In the genomic region with DNA sequence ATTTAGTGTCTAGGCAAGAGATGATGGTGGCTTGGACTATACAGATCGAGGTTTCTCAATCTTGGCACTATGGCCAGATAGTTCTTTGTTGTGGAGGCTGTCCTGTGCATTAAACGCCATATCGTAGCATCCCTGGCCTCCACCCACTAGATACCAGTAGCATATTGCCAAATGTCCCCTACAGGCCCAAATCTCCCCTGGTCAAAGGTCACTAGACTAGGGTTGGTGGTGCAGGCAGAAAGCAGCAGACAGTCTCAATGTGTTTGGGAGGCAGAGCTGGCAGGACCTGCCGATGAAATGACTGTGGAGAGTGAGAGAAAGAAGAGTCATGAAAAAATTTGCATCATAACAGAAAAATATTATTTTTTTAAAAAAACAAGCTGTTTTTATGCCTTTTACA, we compare ENCODE assay signal across 17 cellular contexts.
A peak's percentile ranks its signal among the peaks of the same experiment; 100 is the strongest.
DNase-seq lines count a peak whose midpoint lies in the region; ATAC-seq and TF ChIP-seq lines count a peak whose summit lies in the region.
"Had no signal": no experiment of that assay in that cellular context is flagged by ENCODE, and none has a peak within 500 bp of the region (broad histone marks: within the 10 kb centered on the region; RNA-seq: fewer than 3 reads in every experiment).

No MANE protein-coding gene starts in this region.

- peak overlapping the region in 3 of 11 experiments; percentile 10 to 26 (median 24); a peak in 3 of 22 replicates for H3K9ac ChIP-seq in BLaER1 treated with 17β-estradiol and CSF1 and Interleukin-3, amounts not matched to agents 10 nM and 100 nM
- peak overlapping the region; percentile 81 for H3K9ac ChIP-seq in adipocyte (ENCODE audit: low read length)
- no peak overlapping the region for H3K9ac ChIP-seq in smooth muscle cell (ENCODE audit: low read depth)

- H3K36me3 ChIP-seq in BLaER1 treated with 17β-estradiol and CSF1 and Interleukin-3, amounts not matched to agents 10 nM and 100 nM: peaks cover 71 to 96% (median 83%) of the 10 kb centered on the region in 11 experiments
- H3K36me3 ChIP-seq in adipocyte (ENCODE audit: control insufficient read depth, insufficient read depth, low read length, severe bottlenecking): peaks cover 59% of the 10 kb centered on the region
- H3K36me3 ChIP-seq in right lobe of liver: peaks cover 0 to 25% (median 7%) of the 10 kb centered on the region in 4 donors
- H3K36me3 ChIP-seq in smooth muscle cell (ENCODE audit: low read depth): no peaks in the 10 kb centered on the region

- H2AFZ ChIP-seq in smooth muscle cell (ENCODE audit: low read depth): no peak overlapping the region

- H3K27me3 ChIP-seq in BLaER1 treated with 17β-estradiol and CSF1 and Interleukin-3, amounts not matched to agents 10 nM and 100 nM: no peaks in the 10 kb centered on the region
- H3K27me3 ChIP-seq in adipocyte (replicated peaks; ENCODE audit: control insufficient read depth, insufficient read depth, low read length) (no peaks in the 10 kb centered on the region), right lobe of liver (no peaks in the 10 kb centered on the region), smooth muscle cell (ENCODE audit: low read depth) (no peaks in the 10 kb centered on the region)

- peaks cover 56 to 100% (median 79%) of the 10 kb centered on the region in 10 experiments for H3K4me1 ChIP-seq in BLaER1 treated with 17β-estradiol and CSF1 and Interleukin-3, amounts not matched to agents 10 nM and 100 nM
- H3K4me1 ChIP-seq in adipocyte (ENCODE audit: control insufficient read depth, insufficient read depth, low read length) (peaks cover 99% of the 10 kb centered on the region), right lobe of liver (peaks cover 0 to 31% (median 12%) of the 10 kb centered on the region in 4 donors), smooth muscle cell (ENCODE audit: low read depth) (peaks cover 37% of the 10 kb centered on the region)

- peaks cover 0 to 38% (median 0%) of the 10 kb centered on the region in 11 experiments; a peak in 5 of 22 replicates for H4K20me1 ChIP-seq in BLaER1 treated with 17β-estradiol and CSF1 and Interleukin-3, amounts not matched to agents 10 nM and 100 nM
- H4K20me1 ChIP-seq in smooth muscle cell (ENCODE audit: low read depth): no peaks in the 10 kb centered on the region

- CTCF ChIA-PET in activated CD8-positive, alpha-beta memory T cell treated with anti-CD3 and anti-CD28 coated beads, Interleukin-2, amount 10 ng/mL, durations not matched to agents 7 days and 5 days (lab: Charles Lee): interaction anchor here (1.2 kb wide), 1 partner anchor 16 kb away, joined by 4 read pairs; no protein-coding TSS in a partner anchor

- peaks cover 30% of the 10 kb centered on the region for H3K4me1 Mint-ChIP-seq in activated CD8-positive, alpha-beta memory T cell treated with anti-CD3 and anti-CD28 coated beads, Interleukin-2, amount 10 ng/mL, durations not matched to agents 7 days and 5 days

- H3K4me2 ChIP-seq in BLaER1 treated with 17β-estradiol and CSF1 and Interleukin-3, amounts not matched to agents 10 nM and 100 nM: peak overlapping the region in 10 of 11 experiments; percentile 8 to 71 (median 47); a peak in 10 of 22 replicates
- H3K4me2 ChIP-seq in smooth muscle cell: no peak overlapping the region

- no peak for ATAC-seq in right lobe of liver
- ATAC-seq in activated CD8-positive, alpha-beta memory T cell treated with anti-CD3 and anti-CD28 coated beads, Interleukin-2, amount 10 ng/mL, durations not matched to agents 7 days and 5 days: no peak
- ATAC-seq in HG03354 (IDR thresholded peaks at IDR 0.05; ENCODE audit: poor library complexity, severe bottlenecking, unreplicated experiment): no peak
- ATAC-seq: effector memory CD8-positive, alpha-beta T cell; left lobe of liver; stimulated activated memory B cell treated with anti-CD40 and anti-IgM and Interleukin-4, amounts not matched to agents 10 μg/mL and 1 μg/mL and 100 μg/mL, for 72 hours; T-cell had no signal

- DNase-seq in adipocyte (ENCODE audit: low read depth): no peak
- no peak for DNase-seq in right lobe of liver
- DNase-seq in smooth muscle cell (lab: John Stamatoyannopoulos, UW; ENCODE audit: unreplicated experiment): no peak
- no peak for DNase-seq in substantia nigra (lab: John Stamatoyannopoulos, UW)
- no peak for DNase-seq in NK-92 treated with Interleukin-12 subunit alpha and Interleukin-12 subunit beta, amount 100 ng/mL, for 24 hours (lab: John Stamatoyannopoulos, UW)
- DNase-seq in activated CD8-positive, alpha-beta memory T cell treated with anti-CD3 and anti-CD28 coated beads, Interleukin-2, amount 10 ng/mL, durations not matched to agents 7 days and 5 days: no peak
- DNase-seq: activated CD4-positive, alpha-beta T cell treated with anti-CD3 and anti-CD28 coated beads, Interleukin-2, amount 50 U/mL, for 4 hours; activated naive CD8-positive, alpha-beta T cell treated with anti-CD3 and anti-CD28 coated beads for 36 hours; activated T-cell treated with anti-CD3 and anti-CD28 coated beads, Interleukin-2, amount 50 U/mL, for 24 hours; caudate nucleus; effector memory CD8-positive, alpha-beta T cell; NCI-H146; T-cell had no signal

- peak; percentile 16 for TF ChIP-seq POLR2A in right lobe of liver (IDR thresholded peaks at IDR 0.05)

- TF ChIP-seq CTCF in right lobe of liver (IDR thresholded peaks at IDR 0.05) (no peak), smooth muscle cell (IDR thresholded peaks at IDR 0.05; ENCODE audit: borderline replicate concordance, insufficient read depth, poor library complexity, severe bottlenecking) (no peak)

- H3K27ac ChIP-seq in BLaER1 treated with 17β-estradiol and CSF1 and Interleukin-3, amounts not matched to agents 10 nM and 100 nM: peak overlapping the region in 7 of 11 experiments; percentile 9 to 66 (median 61); a peak in 12 of 22 replicates
- H3K27ac ChIP-seq in right lobe of liver: no peak overlapping the region
- peak overlapping the region; percentile 99 for H3K27ac ChIP-seq in smooth muscle cell (ENCODE audit: low read depth)
- no peak overlapping the region for H3K27ac ChIP-seq in substantia nigra (ENCODE audit: low read depth, low read length, poor library complexity, severe bottlenecking)

- H3K36me3 Mint-ChIP-seq in activated CD8-positive, alpha-beta memory T cell treated with anti-CD3 and anti-CD28 coated beads, Interleukin-2, amount 10 ng/mL, durations not matched to agents 7 days and 5 days: no peaks in the 10 kb centered on the region

- WGBS in right lobe of liver (ENCODE audit: insufficient coverage, low coverage, low lambda C conversion rate, missing lambda C conversion rate): 78% methylated on average over 4 of the region's 4 CpGs
- 82% methylated on average over 4 of the region's 4 CpGs for WGBS in smooth muscle cell (ENCODE audit: low lambda C conversion rate)

- no peaks in the 10 kb centered on the region for H3K9me3 ChIP-seq in BLaER1 treated with 17β-estradiol and CSF1 and Interleukin-3, amounts not matched to agents 10 nM and 100 nM (replicated peaks in 1 of 11)
- H3K9me3 ChIP-seq in adipocyte (ENCODE audit: control insufficient read depth, low read length): no peaks in the 10 kb centered on the region
- no peaks in the 10 kb centered on the region for H3K9me3 ChIP-seq in right lobe of liver
- H3K9me3 ChIP-seq in smooth muscle cell (replicated peaks; ENCODE audit: low read depth): no peaks in the 10 kb centered on the region

- H3K4me3 Mint-ChIP-seq in activated CD8-positive, alpha-beta memory T cell treated with anti-CD3 and anti-CD28 coated beads, Interleukin-2, amount 10 ng/mL, durations not matched to agents 7 days and 5 days: no peak overlapping the region
- H3K4me3 Mint-ChIP-seq: activated naive CD8-positive, alpha-beta T cell treated with anti-CD3 and anti-CD28 coated beads for 36 hours; activated T-cell treated with anti-CD3 and anti-CD28 coated beads, Interleukin-2, amount 50 U/mL, for 24 hours; effector memory CD8-positive, alpha-beta T cell; stimulated activated memory B cell treated with anti-CD40 and anti-IgM and Interleukin-4, amounts not matched to agents 10 μg/mL and 1 μg/mL and 100 μg/mL, for 72 hours; T-cell had no signal

- no peaks in the 10 kb centered on the region for H3K9me3 Mint-ChIP-seq in activated CD8-positive, alpha-beta memory T cell treated with anti-CD3 and anti-CD28 coated beads, Interleukin-2, amount 10 ng/mL, durations not matched to agents 7 days and 5 days (ENCODE audit: low read depth)
- H3K9me3 Mint-ChIP-seq: activated naive CD8-positive, alpha-beta T cell treated with anti-CD3 and anti-CD28 coated beads for 36 hours; activated T-cell treated with anti-CD3 and anti-CD28 coated beads, Interleukin-2, amount 50 U/mL, for 24 hours; effector memory CD8-positive, alpha-beta T cell; stimulated activated memory B cell treated with anti-CD40 and anti-IgM and Interleukin-4, amounts not matched to agents 10 μg/mL and 1 μg/mL and 100 μg/mL, for 72 hours; T-cell had no signal

- no peak overlapping the region for H3K27ac Mint-ChIP-seq in activated CD8-positive, alpha-beta memory T cell treated with anti-CD3 and anti-CD28 coated beads, Interleukin-2, amount 10 ng/mL, durations not matched to agents 7 days and 5 days
- H3K27ac Mint-ChIP-seq: activated naive CD8-positive, alpha-beta T cell treated with anti-CD3 and anti-CD28 coated beads for 36 hours; activated T-cell treated with anti-CD3 and anti-CD28 coated beads, Interleukin-2, amount 50 U/mL, for 24 hours; stimulated activated memory B cell treated with anti-CD40 and anti-IgM and Interleukin-4, amounts not matched to agents 10 μg/mL and 1 μg/mL and 100 μg/mL, for 72 hours; T-cell had no signal

- H3K79me2 ChIP-seq in smooth muscle cell (ENCODE audit: low read depth): peaks cover 4% of the 10 kb centered on the region

- no peak overlapping the region for H3K4me3 ChIP-seq in BLaER1 treated with 17β-estradiol and CSF1 and Interleukin-3, amounts not matched to agents 10 nM and 100 nM
- no peak overlapping the region for H3K4me3 ChIP-seq in adipocyte (ENCODE audit: low read length)
- H3K4me3 ChIP-seq in right lobe of liver: no peak overlapping the region
- no peak overlapping the region for H3K4me3 ChIP-seq in smooth muscle cell

- H3K27me3 Mint-ChIP-seq in activated CD8-positive, alpha-beta memory T cell treated with anti-CD3 and anti-CD28 coated beads, Interleukin-2, amount 10 ng/mL, durations not matched to agents 7 days and 5 days: no peaks in the 10 kb centered on the region
- H3K27me3 Mint-ChIP-seq: activated naive CD8-positive, alpha-beta T cell treated with anti-CD3 and anti-CD28 coated beads for 36 hours; activated T-cell treated with anti-CD3 and anti-CD28 coated beads, Interleukin-2, amount 50 U/mL, for 24 hours; effector memory CD8-positive, alpha-beta T cell; stimulated activated memory B cell treated with anti-CD40 and anti-IgM and Interleukin-4, amounts not matched to agents 10 μg/mL and 1 μg/mL and 100 μg/mL, for 72 hours; T-cell had no signal

- H3F3A ChIP-seq in smooth muscle cell (ENCODE audit: low read depth): peaks cover 40% of the 10 kb centered on the region

- intact Hi-C loops in right lobe of liver (cut with DNase I): no loop called here

Comparison
In these comparisons a context has a peak if more than half of its experiments do, and no peak if none do; other contexts are left out.
1. H3K27ac ChIP-seq: peak in BLaER1 treated with 17β-estradiol and CSF1 and Interleukin-3, amounts not matched to agents 10 nM and 100 nM (7 of 11) and smooth muscle cell (single experiment); none in right lobe of liver (0 of 3) and substantia nigra (single experiment).